28 cellular contexts compared by ENCODE assay signal in the genomic region with DNA sequence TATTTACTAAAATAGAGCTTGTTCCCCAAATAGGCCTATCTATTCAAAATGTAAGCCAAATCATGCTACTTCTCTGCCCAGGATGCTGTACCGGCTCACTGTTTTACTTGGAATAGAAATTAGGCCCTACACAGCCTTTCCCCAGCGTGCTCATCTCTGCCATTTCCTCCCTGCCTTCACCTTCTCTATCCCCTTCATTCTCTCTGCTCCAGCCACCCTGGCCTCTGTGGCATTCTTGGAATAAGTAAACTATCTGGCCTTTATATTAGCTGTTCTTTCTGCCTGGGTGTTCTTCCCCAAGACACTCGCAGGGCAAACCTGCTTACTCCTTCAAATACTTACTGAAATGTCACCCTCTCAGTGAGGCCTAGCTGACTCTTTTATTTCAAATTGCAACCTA. TPM values are rescaled to one million over a fixed set of nuclear protein-coding genes. Genes with fewer than 3 reads are reported as not detected.
DNase-seq lines count a peak whose midpoint lies in the region; ATAC-seq and TF ChIP-seq lines count a peak whose summit lies in the region.
"Had no signal": no experiment of that assay in that cellular context is flagged by ENCODE, and none has a peak within 500 bp of the region (broad histone marks: within the 10 kb centered on the region; RNA-seq: fewer than 3 reads in every experiment).

No MANE protein-coding gene starts in this region.

- in situ Hi-C loops in ACHN (cut with HindIII; ENCODE audit: low pct_ligation_motif_present, low pct_unique_long_range_greater_than_20kb, low sequenced_read_pairs), result no loop called here

- no peak overlapping the region for H3K4me3 ChIP-seq in SJSA1
- H3K4me3 ChIP-seq: gastroesophageal sphincter, mucosa of descending colon, psoas muscle, transverse colon had no signal

- no peaks in the 10 kb centered on the region for H3K9me3 ChIP-seq in SJSA1 (replicated peaks)
- H3K9me3 ChIP-seq: BE2C, gastroesophageal sphincter, mucosa of descending colon, psoas muscle, transverse colon had no signal

- H3K4me1 Mint-ChIP-seq in nephron progenitor cell, result peaks cover 6% of the 10 kb centered on the region
- H3K4me1 Mint-ChIP-seq in activated naive CD8-positive, alpha-beta T cell treated with anti-CD3 and anti-CD28 coated beads, Interleukin-2, amount 50 U/mL, for 24 hours, result peaks cover 8% of the 10 kb centered on the region
- H3K4me1 Mint-ChIP-seq: activated T-helper 17 cell treated with anti-CD3 and anti-CD28 coated beads, Interleukin-2, amount 50 U/mL, for 72 hours had no signal

- no peak for TF ChIP-seq CTCF in nephron progenitor cell (IDR thresholded peaks at IDR 0.05)

- no peaks in the 10 kb centered on the region for H3K36me3 Mint-ChIP-seq in nephron progenitor cell (ENCODE audit: low read depth)
- no peaks in the 10 kb centered on the region for H3K36me3 Mint-ChIP-seq in activated naive CD8-positive, alpha-beta T cell treated with anti-CD3 and anti-CD28 coated beads, Interleukin-2, amount 50 U/mL, for 24 hours (ENCODE audit: low read depth)
- H3K36me3 Mint-ChIP-seq: activated naive CD4-positive, alpha-beta T cell treated with anti-CD3 and anti-CD28 coated beads, Interleukin-2, amount 50 U/mL, for 72 hours had no signal

- H3K27me3 ChIP-seq in SJSA1 (replicated peaks), result no peaks in the 10 kb centered on the region
- H3K27me3 ChIP-seq: BE2C, gastroesophageal sphincter, transverse colon had no signal

- peaks cover 26% of the 10 kb centered on the region for H3K4me1 ChIP-seq in SJSA1 (replicated peaks)
- H3K4me1 ChIP-seq: BE2C, transverse colon had no signal

- no peaks in the 10 kb centered on the region for H3K27me3 Mint-ChIP-seq in nephron progenitor cell (ENCODE audit: low read depth, poor library complexity)
- H3K27me3 Mint-ChIP-seq in activated naive CD8-positive, alpha-beta T cell treated with anti-CD3 and anti-CD28 coated beads, Interleukin-2, amount 50 U/mL, for 24 hours, result no peaks in the 10 kb centered on the region
- H3K27me3 Mint-ChIP-seq: activated CD8-positive, alpha-beta T cell treated with anti-CD3 and anti-CD28 coated beads for 36 hours; activated T-helper 17 cell treated with anti-CD3 and anti-CD28 coated beads, Interleukin-2, amount 50 U/mL, for 72 hours had no signal

- DNase-seq in ACHN, result peak; percentile 12
- DNase-seq in SJSA1 (ENCODE audit: low read depth in 1 of 2, low spot score in 2 of 2), result peak; percentile 48 to 50
- peak; percentile 79 for DNase-seq in islet precursor cell
- no peak for DNase-seq in nephron progenitor cell
- DNase-seq in activated naive CD8-positive, alpha-beta T cell treated with anti-CD3 and anti-CD28 coated beads, Interleukin-2, amount 50 U/mL, for 24 hours, result no peak
- no peak for DNase-seq in Kasumi-1 (lab: John Stamatoyannopoulos, UW)
- DNase-seq in NCI-H1105 (lab: John Stamatoyannopoulos, UW), result no peak
- DNase-seq in cerebellar nuclear complex (lab: John Stamatoyannopoulos, UW), result no peak
- DNase-seq: activated CD8-positive, alpha-beta T cell treated with anti-CD3 and anti-CD28 coated beads for 36 hours; anterior cingulate cortex; BE2C; caudate nucleus; endodermal cell; H7; left ventricle myocardium superior; mucosa of descending colon; NCI-H2029 treated with DMSO at 0.1 percent for 48 hours; NCI-H2227 treated with DMSO at 0.1 percent for 48 hours; psoas muscle; SHP77 treated with DMSO at 0.1 percent for 48 hours; T1000; transverse colon had no signal

- ATAC-seq in activated naive CD8-positive, alpha-beta T cell treated with anti-CD3 and anti-CD28 coated beads, Interleukin-2, amount 50 U/mL, for 24 hours, result no peak
- ATAC-seq: activated CD8-positive, alpha-beta T cell treated with anti-CD3 and anti-CD28 coated beads for 36 hours; activated naive CD4-positive, alpha-beta T cell treated with anti-CD3 and anti-CD28 coated beads, Interleukin-2, amount 50 U/mL, for 72 hours; activated T-helper 17 cell treated with anti-CD3 and anti-CD28 coated beads, Interleukin-2, amount 50 U/mL, for 72 hours; gastroesophageal sphincter; left ventricle myocardium superior; mucosa of descending colon; Panc1; psoas muscle had no signal

- no peak overlapping the region for H3K4me3 Mint-ChIP-seq in nephron progenitor cell
- H3K4me3 Mint-ChIP-seq in activated naive CD8-positive, alpha-beta T cell treated with anti-CD3 and anti-CD28 coated beads, Interleukin-2, amount 50 U/mL, for 24 hours, result no peak overlapping the region
- H3K4me3 Mint-ChIP-seq: activated CD8-positive, alpha-beta T cell treated with anti-CD3 and anti-CD28 coated beads for 36 hours; activated T-helper 17 cell treated with anti-CD3 and anti-CD28 coated beads, Interleukin-2, amount 50 U/mL, for 72 hours; dendritic cell treated with granulocyte-macrophage colony-stimulating factor and Interleukin-4, amounts not matched to agents 40 ng/mL and 50 ng/mL, for 4 days; endodermal cell; neural crest cell had no signal

- H3K9me3 Mint-ChIP-seq in nephron progenitor cell, result peaks cover 4% of the 10 kb centered on the region
- no peaks in the 10 kb centered on the region for H3K9me3 Mint-ChIP-seq in activated naive CD8-positive, alpha-beta T cell treated with anti-CD3 and anti-CD28 coated beads, Interleukin-2, amount 50 U/mL, for 24 hours
- H3K9me3 Mint-ChIP-seq: activated CD8-positive, alpha-beta T cell treated with anti-CD3 and anti-CD28 coated beads for 36 hours; activated T-helper 17 cell treated with anti-CD3 and anti-CD28 coated beads, Interleukin-2, amount 50 U/mL, for 72 hours; dendritic cell treated with granulocyte-macrophage colony-stimulating factor and Interleukin-4, amounts not matched to agents 40 ng/mL and 50 ng/mL, for 4 days; neural crest cell had no signal

- peak overlapping the region; percentile 1 for H3K27ac Mint-ChIP-seq in nephron progenitor cell
- H3K27ac Mint-ChIP-seq in activated naive CD8-positive, alpha-beta T cell treated with anti-CD3 and anti-CD28 coated beads, Interleukin-2, amount 50 U/mL, for 24 hours, result no peak overlapping the region
- H3K27ac Mint-ChIP-seq: activated CD8-positive, alpha-beta T cell treated with anti-CD3 and anti-CD28 coated beads for 36 hours; activated T-helper 17 cell treated with anti-CD3 and anti-CD28 coated beads, Interleukin-2, amount 50 U/mL, for 72 hours; dendritic cell treated with granulocyte-macrophage colony-stimulating factor and Interleukin-4, amounts not matched to agents 40 ng/mL and 50 ng/mL, for 4 days; endodermal cell had no signal

- peak overlapping the region; percentile 40 for H3K27ac ChIP-seq in SJSA1
- H3K27ac ChIP-seq: psoas muscle, transverse colon had no signal

- H3K36me3 ChIP-seq in SJSA1, result no peaks in the 10 kb centered on the region
- H3K36me3 ChIP-seq: BE2C, gastroesophageal sphincter, transverse colon had no signal

RNA-seq across cellular contexts. Expression of a gene that starts 30.9 kb away (rescaled TPM):
- 9.9 and 21.9 TPM in 2 replicates for total RNA-seq in SJSA1 (2014; rRNA removed; shearing (Covaris generic))

Comparison
In these comparisons a context has a peak if more than half of its experiments do, and no peak if none do; other contexts are left out.
1. DNase-seq: peak in ACHN (single experiment), SJSA1 (2 of 2) and islet precursor cell (single experiment); none in nephron progenitor cell (single experiment), activated naive CD8-positive, alpha-beta T cell treated with anti-CD3 and anti-CD28 coated beads, Interleukin-2, amount 50 U/mL, for 24 hours (single experiment), Kasumi-1 (0 of 2), NCI-H1105 (single experiment) and cerebellar nuclear complex (0 of 2).